Comparison of ENCODE assay signal across 1 cellular context in genomic region chr2:172208881-172209325, GRCh38.
TF ChIP-seq lines count a peak whose summit lies in the region.

No MANE protein-coding gene starts in this region.

TF ChIP-seq in GM23338, 12 proteins besides CTCF, POLR2A, EP300 and RAD21:
- TF ChIP-seq ETS1 (IDR thresholded peaks at IDR 0.05) (no peak), REST (IDR thresholded peaks at IDR 0.05; ENCODE audit: unreplicated experiment) (no peak), EZH2 (IDR thresholded peaks at IDR 0.05; ENCODE audit: low read depth, unreplicated experiment) (no peak), POLR2AphosphoS5 (IDR thresholded peaks at IDR 0.05; ENCODE audit: low read depth) (no peak), CREB1 (CRISPR knock-in tag; IDR thresholded peaks at IDR 0.05; ENCODE audit: low read depth) (no peak), ZNF114 (CRISPR knock-in tag; IDR thresholded peaks at IDR 0.05) (no peak), ZNF462 (CRISPR knock-in tag; IDR thresholded peaks at IDR 0.05) (no peak), EZH2phosphoT487 (IDR thresholded peaks at IDR 0.05; ENCODE audit: unreplicated experiment) (no peak), JUNB (IDR thresholded peaks at IDR 0.05; ENCODE audit: unreplicated experiment) (no peak), STAT1 (IDR thresholded peaks at IDR 0.05; ENCODE audit: unreplicated experiment) (no peak), ZNF331 (CRISPR knock-in tag; IDR thresholded peaks at IDR 0.05; ENCODE audit: low read depth) (no peak)
